Comparison of ENCODE assay signal across 9 cellular contexts in the genomic region with DNA sequence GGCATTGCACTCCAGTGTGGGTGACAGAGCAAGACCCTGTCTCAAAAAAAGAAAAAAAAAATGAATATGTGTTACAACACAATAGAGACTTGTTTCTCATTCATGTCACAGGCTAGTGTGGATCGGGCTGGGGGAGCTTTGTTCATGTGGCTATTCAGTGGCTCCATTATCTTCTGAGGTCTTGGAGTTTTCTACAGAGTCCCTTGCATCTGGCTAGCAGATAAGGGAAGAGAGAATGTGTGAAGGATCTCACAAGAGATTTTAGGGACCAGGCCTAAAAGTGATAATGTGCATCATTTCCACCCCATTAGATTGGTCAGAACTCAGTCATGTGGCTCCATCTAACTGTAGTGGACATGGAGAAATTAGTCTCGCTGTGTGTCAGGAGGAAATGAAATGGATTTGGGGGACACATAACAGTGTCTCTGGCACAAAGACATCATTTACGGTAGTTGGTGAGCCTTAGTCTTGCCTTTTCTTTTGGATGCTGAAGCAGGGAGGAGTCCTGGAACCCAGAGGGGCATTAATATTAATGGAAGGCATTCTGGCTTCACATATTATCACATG. TPM values are rescaled to one million over a fixed set of nuclear protein-coding genes. Genes with fewer than 3 reads are reported as not detected.
DNase-seq lines count a peak whose midpoint lies in the region; ATAC-seq, FAIRE-seq and TF ChIP-seq lines count a peak whose summit lies in the region.
"Had no signal": no experiment of that assay in that cellular context is flagged by ENCODE, and none has a peak within 500 bp of the region (broad histone marks: within the 10 kb centered on the region; RNA-seq: fewer than 3 reads in every experiment).

No MANE protein-coding gene starts in this region.

- no peaks in the 10 kb centered on the region for H3K9me3 Mint-ChIP-seq in CD4-positive, CD25-positive, alpha-beta regulatory T cell

- no peak for ATAC-seq in CD4-positive, CD25-positive, alpha-beta regulatory T cell (ENCODE audit: low read depth in 2 of 2)
- ATAC-seq in GM21717 (IDR thresholded peaks at IDR 0.05; ENCODE audit: unreplicated experiment), result no peak

- no peak for DNase-seq in CD4-positive, CD25-positive, alpha-beta regulatory T cell
- peak; percentile 46 for DNase-seq in RPMI7951 (ENCODE audit: low read depth)
- no peak for DNase-seq in H1 (ENCODE audit: low read depth in 1 of 2, low spot score in 2 of 2)
- no peak for DNase-seq in trophoblast cell
- no peak for DNase-seq in C1 segment of cervical spinal cord (lab: John Stamatoyannopoulos, UW)
- DNase-seq in NCI-H774 (lab: John Stamatoyannopoulos, UW), result no peak
- no peak for DNase-seq in NCI-H1048 (lab: John Stamatoyannopoulos, UW)
- DNase-seq: head of caudate nucleus had no signal

- no peak overlapping the region for H4K12ac ChIP-seq in trophoblast cell (ENCODE audit: low read depth, low read length)

- H3K4me3 Mint-ChIP-seq in CD4-positive, CD25-positive, alpha-beta regulatory T cell, result peak overlapping the region in 2 of 4 donors; percentile 35 to 36

- CTCF ChIA-PET in H1 (lab: Charles Lee; ENCODE audit: partially characterized antibody), result interaction anchor here (0.6 to 1.1 kb wide), 6 partner anchors 8 to 1341 kb away, joined by 3 to 4 read pairs (median 3); partner anchors contain the start of gene CASP10

- FAIRE-seq in H1 (lab: Jason Lieb, UNC), result no peak

- H3K4me1 ChIP-seq in CD4-positive, CD25-positive, alpha-beta regulatory T cell (ENCODE audit: control insufficient read depth, insufficient read depth, low read length, poor library complexity, severe bottlenecking), result peaks cover 25% of the 10 kb centered on the region
- H3K4me1 ChIP-seq in H1 (replicated peaks in 1 of 4; ENCODE audit: control insufficient read depth in 3 of 4, insufficient read depth in 4 of 4, low read length in 3 of 4) (no peaks in the 10 kb centered on the region), trophoblast cell (ENCODE audit: control insufficient read depth in 1 of 2, insufficient read depth in 2 of 2, low read length in 2 of 2) (peaks cover 5 to 14% of the 10 kb centered on the region in 2 experiments)

- H3K79me2 ChIP-seq in H1 (ENCODE audit: control insufficient read depth in 1 of 2, insufficient read depth in 2 of 2, low read length in 2 of 2) (no peaks in the 10 kb centered on the region), trophoblast cell (ENCODE audit: control insufficient read depth, insufficient read depth, low read length, poor library complexity) (no peaks in the 10 kb centered on the region)

- H3K79me1 ChIP-seq in H1 (ENCODE audit: low read depth, low read length), result no peaks in the 10 kb centered on the region
- peaks cover 7% of the 10 kb centered on the region for H3K79me1 ChIP-seq in trophoblast cell (ENCODE audit: low read length)

- no peak for TF ChIP-seq RAD21 in H1 (IDR thresholded peaks at IDR 0.05 in 1 of 2, conservative IDR thresholded peaks at IDR 0.05 in 1 of 2; ENCODE audit: low read depth in 2 of 2, low read length in 2 of 2)

- H4K20me1 ChIP-seq in H1 (replicated peaks in 1 of 2; ENCODE audit: control insufficient read depth in 1 of 2, insufficient read depth in 2 of 2, low read length in 2 of 2), result no peaks in the 10 kb centered on the region

- H3K18ac ChIP-seq in H1 (ENCODE audit: extremely low read depth, low read length) (no peak overlapping the region), trophoblast cell (ENCODE audit: low read length) (no peak overlapping the region)

- no peaks in the 10 kb centered on the region for H3K9me3 ChIP-seq in CD4-positive, CD25-positive, alpha-beta regulatory T cell (ENCODE audit: control insufficient read depth in 2 of 2, low read length in 2 of 2)
- H3K9me3 ChIP-seq in H1 (ENCODE audit: insufficient read depth in 2 of 2, low read depth in 1 of 2, low read length in 1 of 2), result no peaks in the 10 kb centered on the region
- H3K9me3 ChIP-seq in trophoblast cell (ENCODE audit: insufficient read depth, low read depth, low read length), result no peaks in the 10 kb centered on the region

- H4K91ac ChIP-seq in H1 (replicated peaks; ENCODE audit: insufficient read length, low read length), result no peak overlapping the region
- H4K91ac ChIP-seq in trophoblast cell (ENCODE audit: low read depth, low read length), result no peak overlapping the region

- H2AK5ac ChIP-seq in H1 (ENCODE audit: low read depth, low read length) (no peak overlapping the region), trophoblast cell (ENCODE audit: low read length) (no peak overlapping the region)

- H2BK20ac ChIP-seq in H1 (ENCODE audit: low read length), result no peak overlapping the region

- WGBS in H1 (ENCODE audit: extremely low coverage in 1 of 2, insufficient coverage in 1 of 2, insufficient read length in 1 of 2, insufficient replicate concordance in 2 of 2, low coverage in 1 of 2, low lambda C conversion rate in 2 of 2, missing lambda C conversion rate in 1 of 2), 2 experiments, result 98% methylated on average over 3 of the region's 3 CpGs; no CpG with 5 or more reads in 1 of the 2 experiments
- no CpG with 5 or more reads among the region's 3 CpGs for WGBS in trophoblast cell (ENCODE audit: extremely low coverage, insufficient coverage, insufficient read length)

- no peak for TF ChIP-seq CTCF in H1 (IDR thresholded peaks at IDR 0.05; ENCODE audit: control extremely low read depth in 1 of 3, insufficient read depth in 1 of 3, low read depth in 1 of 3, low read length in 3 of 3)

- H3K23ac ChIP-seq in H1 (ENCODE audit: insufficient read length) (no peak overlapping the region), trophoblast cell (ENCODE audit: low read length) (no peak overlapping the region)

- H3K9ac ChIP-seq in H1 (replicated peaks in 1 of 4; ENCODE audit: extremely low read depth in 1 of 4, low read depth in 3 of 4, low read length in 3 of 4) (no peak overlapping the region), trophoblast cell (ENCODE audit: low read length) (no peak overlapping the region)

- peaks cover 48% of the 10 kb centered on the region for H3K36me3 Mint-ChIP-seq in CD4-positive, CD25-positive, alpha-beta regulatory T cell

- H3K4me3 ChIP-seq in CD4-positive, CD25-positive, alpha-beta regulatory T cell (ENCODE audit: low read depth, low read length), result no peak overlapping the region
- H3K4me3 ChIP-seq in H1 (ENCODE audit: extremely low read depth in 1 of 4, insufficient read depth in 2 of 4, low read depth in 3 of 4, low read length in 4 of 4), result no peak overlapping the region
- H3K4me3 ChIP-seq in trophoblast cell (ENCODE audit: low read depth, low read length), result no peak overlapping the region

- H3K27me3 ChIP-seq in CD4-positive, CD25-positive, alpha-beta regulatory T cell (ENCODE audit: control insufficient read depth, insufficient read depth, low read length), result no peaks in the 10 kb centered on the region
- no peaks in the 10 kb centered on the region for H3K27me3 ChIP-seq in H1 (replicated peaks in 1 of 4; ENCODE audit: control insufficient read depth in 3 of 4, extremely low read depth in 1 of 4, insufficient read depth in 3 of 4, low read length in 3 of 4)
- H3K27me3 ChIP-seq in trophoblast cell (ENCODE audit: insufficient read depth, low read length), result no peaks in the 10 kb centered on the region

- H2AFZ ChIP-seq in H1 (ENCODE audit: low read length) (no peak overlapping the region), trophoblast cell (ENCODE audit: insufficient read depth, low read length, poor library complexity) (no peak overlapping the region)

- H2BK5ac ChIP-seq in H1 (ENCODE audit: low read depth, low read length) (no peak overlapping the region), trophoblast cell (ENCODE audit: low read depth, low read length, poor library complexity) (peak overlapping the region; percentile 74)

- H3K14ac ChIP-seq in H1 (ENCODE audit: insufficient read length) (no peak overlapping the region), trophoblast cell (ENCODE audit: low read length) (peak overlapping the region; percentile 7)

- H2BK120ac ChIP-seq in H1 (replicated peaks; ENCODE audit: low read depth, low read length), result no peak overlapping the region
- H2BK120ac ChIP-seq in trophoblast cell (ENCODE audit: insufficient read depth, low read length, poor library complexity), result peak overlapping the region; percentile 56

- H2BK12ac ChIP-seq in H1 (ENCODE audit: low read depth, low read length), result no peak overlapping the region
- no peak overlapping the region for H2BK12ac ChIP-seq in trophoblast cell (ENCODE audit: low read length)

- H3K4me2 ChIP-seq in H1 (ENCODE audit: insufficient read depth in 1 of 2, low read depth in 2 of 2, low read length in 2 of 2), result no peak overlapping the region
- no peak overlapping the region for H3K4me2 ChIP-seq in trophoblast cell (ENCODE audit: low read length)

- no peak overlapping the region for H4K5ac ChIP-seq in H1 (ENCODE audit: insufficient read length, low read depth, low read length)

- H3K23me2 ChIP-seq in H1 (ENCODE audit: low read depth, low read length), result no peaks in the 10 kb centered on the region

- H3K27me3 Mint-ChIP-seq in CD4-positive, CD25-positive, alpha-beta regulatory T cell, result no peaks in the 10 kb centered on the region

- H3K36me3 ChIP-seq in CD4-positive, CD25-positive, alpha-beta regulatory T cell (ENCODE audit: control insufficient read depth, insufficient read depth, low read length), result peaks cover 68% of the 10 kb centered on the region
- no peaks in the 10 kb centered on the region for H3K36me3 ChIP-seq in H1 (ENCODE audit: control insufficient read depth in 2 of 4, insufficient read depth in 4 of 4, low read length in 3 of 4)
- H3K36me3 ChIP-seq in trophoblast cell (ENCODE audit: control insufficient read depth in 1 of 2, insufficient read depth in 2 of 2, low read length in 2 of 2), result no peaks in the 10 kb centered on the region

- POLR2A ChIA-PET in H1 (lab: Charles Lee; ENCODE audit: partially characterized antibody), result interaction anchor here (1.0 kb wide), 1 partner anchor 34 kb away, joined by 4 read pairs; the partner anchor contains the start of gene CFLAR

- no peak overlapping the region for H4K8ac ChIP-seq in H1 (ENCODE audit: extremely low read depth, insufficient read depth, low read length)
- H4K8ac ChIP-seq in trophoblast cell (ENCODE audit: low read depth, low read length), result no peak overlapping the region

- H3K27ac ChIP-seq in CD4-positive, CD25-positive, alpha-beta regulatory T cell (ENCODE audit: insufficient read depth, low read length, poor library complexity, severe bottlenecking), result peak overlapping the region; percentile 76
- H3K27ac ChIP-seq in H1 (ENCODE audit: low read depth, low read length), result no peak overlapping the region
- H3K27ac ChIP-seq in trophoblast cell (ENCODE audit: low read depth, low read length), result peak overlapping the region; percentile 60

- TF ChIP-seq EP300 in H1 (IDR thresholded peaks at IDR 0.05; ENCODE audit: borderline replicate concordance in 1 of 2, low read depth in 2 of 2, low read length in 2 of 2), result no peak

- no peak for TF ChIP-seq POLR2A in H1 (IDR thresholded peaks at IDR 0.05; ENCODE audit: control extremely low read depth in 1 of 2, low read depth in 2 of 2, low read length in 2 of 2)

- H3K56ac ChIP-seq in H1 (replicated peaks; ENCODE audit: insufficient read length, low read depth, low read length), result no peak overlapping the region

- H3K4ac ChIP-seq in H1 (replicated peaks; ENCODE audit: insufficient read length, low read depth, low read length) (no peak overlapping the region), trophoblast cell (ENCODE audit: low read depth, low read length) (peak overlapping the region; percentile 8)

- H2BK15ac ChIP-seq in H1 (ENCODE audit: low read length), result 0 out of 2 replicates have a peak overlapping the region, but pooled peaks have one; percentile 47

- peaks cover 22 to 47% (median 37%) of the 10 kb centered on the region in 4 donors for H3K4me1 Mint-ChIP-seq in CD4-positive, CD25-positive, alpha-beta regulatory T cell

- peak overlapping the region; percentile 86 to 93 (median 89) for H3K27ac Mint-ChIP-seq in CD4-positive, CD25-positive, alpha-beta regulatory T cell

RNA-seq across cellular contexts. Expression of gene CASP10, which starts 32.4 kb away (rescaled TPM):
- total RNA-seq in CD4-positive, CD25-positive, alpha-beta regulatory T cell, result 15.1 TPM
- 1 to 10 TPM; 4.4 to 7.1 (median 5.6) TPM for polyA plus RNA-seq in CD4-positive, CD25-positive, alpha-beta regulatory T cell
- 7.4 and 8.5 TPM in 2 replicates for total RNA-seq in RPMI7951 (2014; rRNA removed; shearing (Covaris generic))
- total RNA-seq in H1 (2021; fragmentation: NEBNext Ultra II Directional; extraction: Animal tissue kit (Norgen Biotek cat#: 25700)), result 4.0 and 4.2 TPM in 2 replicates
- polyA plus RNA-seq in H1 (2011; rRNA removed), result 2.0 and 2.3 TPM in 2 replicates
- 2.8 TPM for polyA plus RNA-seq in H1 (2011; cell fraction: cytosol; rRNA removed)
- 2.9 TPM for polyA plus RNA-seq in H1 (2011; cell fraction: nucleus; rRNA removed)
- polyA plus RNA-seq in H1 (2012, experiment 1 of 2), result 2.7 to 3.2 TPM (median 3.0 TPM) in 4 replicates
- polyA plus RNA-seq in H1 (2012, experiment 2 of 2), result 1.2 TPM
- polyA plus RNA-seq in H1 (2013, experiment 1 of 2), result 2.4 TPM
- 1.4 TPM for polyA plus RNA-seq in H1 (2013, experiment 2 of 2)
- 7.1 and 7.9 TPM in 2 replicates for polyA minus RNA-seq in H1 (2011; rRNA and poly(A)+ RNA removed)
- 3.2 TPM for polyA minus RNA-seq in H1 (2011; cell fraction: cytosol; rRNA and poly(A)+ RNA removed)
- polyA minus RNA-seq in H1 (2011; cell fraction: nucleus; rRNA and poly(A)+ RNA removed), result 8.9 TPM
- 0.24 and 0.29 TPM in 2 replicates for polyA plus RNA-seq in trophoblast cell (2013)

RNA-seq across cellular contexts. Expression of gene CFLAR, which starts 34.6 kb away (rescaled TPM):
- 306 TPM for total RNA-seq in CD4-positive, CD25-positive, alpha-beta regulatory T cell
- 100 to 1,000 TPM; 118 to 159 (median 132) TPM for polyA plus RNA-seq in CD4-positive, CD25-positive, alpha-beta regulatory T cell
- total RNA-seq in RPMI7951 (2014; rRNA removed; shearing (Covaris generic)), result 45.3 and 46.5 TPM in 2 replicates
- total RNA-seq in H1 (2021; fragmentation: NEBNext Ultra II Directional; extraction: Animal tissue kit (Norgen Biotek cat#: 25700)), result 1.1 and 1.6 TPM in 2 replicates
- polyA plus RNA-seq in H1 (2011; rRNA removed), result 3.8 and 3.9 TPM in 2 replicates
- polyA plus RNA-seq in H1 (2011; cell fraction: cytosol; rRNA removed), result 5.2 TPM
- 7.4 TPM for polyA plus RNA-seq in H1 (2011; cell fraction: nucleus; rRNA removed)
- 7.0 to 10.0 TPM (median 7.5 TPM) in 4 replicates for polyA plus RNA-seq in H1 (2012, experiment 1 of 2)
- 2.2 TPM for polyA plus RNA-seq in H1 (2012, experiment 2 of 2)
- polyA plus RNA-seq in H1 (2013, experiment 1 of 2), result 2.6 TPM
- polyA plus RNA-seq in H1 (2013, experiment 2 of 2), result 2.0 TPM
- 14.3 and 19.2 TPM in 2 replicates for polyA minus RNA-seq in H1 (2011; rRNA and poly(A)+ RNA removed)
- 7.0 TPM for polyA minus RNA-seq in H1 (2011; cell fraction: cytosol; rRNA and poly(A)+ RNA removed)
- polyA minus RNA-seq in H1 (2011; cell fraction: nucleus; rRNA and poly(A)+ RNA removed), result 22.6 TPM
- 14.5 TPM in 2 replicates for polyA plus RNA-seq in trophoblast cell (2013)

Comparison
In these comparisons a context has a peak if more than half of its experiments do, and no peak if none do; other contexts are left out.
1. RNA of gene CFLAR, which starts 34.6 kb away (total RNA-seq): 306 TPM in CD4-positive, CD25-positive, alpha-beta regulatory T cell (single experiment) and 45.3 to 46.5 TPM in RPMI7951; 1.1 to 1.6 TPM in H1; every median in the first group is over 10 times any median in the second.